In the genomic region with DNA sequence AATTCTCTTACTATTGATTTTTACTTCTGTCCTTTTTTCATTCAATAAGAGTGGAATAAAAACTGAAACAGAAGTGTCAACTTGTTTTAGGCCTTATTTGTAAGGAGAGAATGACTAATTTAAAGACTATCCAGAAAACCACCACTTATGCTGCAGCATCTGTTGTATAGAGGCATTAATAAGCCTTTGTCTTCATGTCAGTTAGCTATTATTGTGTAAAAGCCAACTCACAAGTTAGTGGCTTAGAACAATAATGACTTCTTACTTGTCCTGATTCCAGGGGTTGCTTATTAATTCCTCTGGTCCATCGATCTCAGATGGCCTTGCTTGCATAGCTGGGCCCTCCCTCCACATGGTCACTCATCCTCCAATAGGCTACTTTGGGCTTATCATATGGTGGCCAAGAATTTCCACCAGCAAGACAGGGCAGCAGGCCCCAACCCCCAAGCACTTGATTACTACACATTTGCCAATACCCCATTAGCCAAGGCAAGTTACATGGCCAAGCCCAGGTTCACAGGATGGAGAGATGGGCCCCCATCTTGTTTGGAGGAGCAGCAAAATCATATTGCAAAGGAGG, we compare ENCODE assay signal across 27 cellular contexts. TPM values are rescaled to one million over a fixed set of nuclear protein-coding genes. Genes with fewer than 3 reads are reported as not detected.
DNase-seq lines count a peak whose midpoint lies in the region; ATAC-seq and TF ChIP-seq lines count a peak whose summit lies in the region.
"Had no signal": no experiment of that assay in that cellular context is flagged by ENCODE, and none has a peak within 500 bp of the region (broad histone marks: within the 10 kb centered on the region; RNA-seq: fewer than 3 reads in every experiment).

No MANE protein-coding gene starts in this region.

- peaks cover 0 to 5% of the 10 kb centered on the region in 2 donors for H3K27me3 ChIP-seq in left lung

- no peak for TF ChIP-seq CTCF in fibroblast of the aortic adventitia (IDR thresholded peaks at IDR 0.05; ENCODE audit: insufficient read depth, low read length)
- no peak for TF ChIP-seq CTCF in lower leg skin (IDR thresholded peaks at IDR 0.05)
- no peak for TF ChIP-seq CTCF in left lung (IDR thresholded peaks at IDR 0.05)

- H3K36me3 ChIP-seq in left lung = no peaks in the 10 kb centered on the region
- H3K36me3 ChIP-seq: prostate gland had no signal

- H3K4me1 ChIP-seq in left lung = no peaks in the 10 kb centered on the region
- H3K4me1 ChIP-seq: prostate gland had no signal

- peak; percentile 37 for DNase-seq in SK-MEL-5 (ENCODE audit: low read depth, low spot score)
- DNase-seq in fibroblast of the aortic adventitia (ENCODE audit: low read depth) = peak; percentile 64
- DNase-seq in renal cortical epithelial cell (ENCODE audit: low read depth) = peak; percentile 95
- no peak for DNase-seq in activated T-helper 1 cell treated with anti-CD3 and anti-CD28 coated beads, Interleukin-12 subunit alpha, Interleukin-12 subunit beta, Interleukin-2, Interleukin-4 antibody, amounts not matched to agents 30 ng/mL and 10 ng/mL and 1 ng/mL, durations not matched to agents 14 hours and 24 hours and 36 hours (ENCODE audit: low spot score)
- DNase-seq in lower leg skin (ENCODE audit: low spot score in 2 of 2) = no peak
- no peak for DNase-seq in left lung
- DNase-seq in activated effector memory CD4-positive, alpha-beta T cell treated with Interleukin-2 at 50 U/mL for 16 hours = no peak
- DNase-seq: activated CD4-positive, alpha-beta T cell treated with anti-CD3 and anti-CD28 coated beads, Interleukin-2, amount 10 ng/mL, durations not matched to agents 7 days and 5 days; AML-193; central memory CD4-positive, alpha-beta T cell; dorsolateral prefrontal cortex; EL; erythroblast; left cardiac atrium; NCI-H187; NCI-H2227 treated with DMSO at 0.1 percent for 48 hours; NCI-H774; nephron progenitor cell; SHP77; stimulated activated CD4-positive, alpha-beta T cell treated with anti-CD3 and anti-CD28 coated beads, Interleukin-2, amount 100 ng/mL, for 48 hours; trophoblast cell had no signal

- H3K27ac ChIP-seq in left lung = no peak overlapping the region
- H3K27ac ChIP-seq: prostate gland, skin epidermis had no signal

- H3K4me3 Mint-ChIP-seq in activated T-helper 1 cell treated with anti-CD3 and anti-CD28 coated beads, Interleukin-12 subunit alpha, Interleukin-12 subunit beta, Interleukin-2, Interleukin-4 antibody, amounts not matched to agents 30 ng/mL and 10 ng/mL and 1 ng/mL, durations not matched to agents 14 hours and 24 hours and 36 hours = no peak overlapping the region
- H3K4me3 Mint-ChIP-seq: activated CD4-positive, alpha-beta T cell treated with anti-CD3 and anti-CD28 coated beads, Interleukin-2, amount 10 ng/mL, durations not matched to agents 7 days and 5 days; nephron progenitor cell; stimulated activated naive CD8-positive, alpha-beta T cell treated with anti-CD3 and anti-CD28 coated beads, Interleukin-15, Interleukin-2, amounts not matched to agents 100 ng/mL and 50 ng/mL, for 24 hours had no signal

- TF ChIP-seq POLR2A in lower leg skin (IDR thresholded peaks at IDR 0.05) = no peak

- peaks cover under 1% of the 10 kb centered on the region for H3K27me3 Mint-ChIP-seq in activated T-helper 1 cell treated with anti-CD3 and anti-CD28 coated beads, Interleukin-12 subunit alpha, Interleukin-12 subunit beta, Interleukin-2, Interleukin-4 antibody, amounts not matched to agents 30 ng/mL and 10 ng/mL and 1 ng/mL, durations not matched to agents 14 hours and 24 hours and 36 hours (ENCODE audit: insufficient read depth)

- in situ Hi-C loops in SK-MEL-5 (cut with HindIII; ENCODE audit: low pct_unique_long_range_greater_than_20kb, low sequenced_read_pairs) = no loop called here

- H3K36me3 Mint-ChIP-seq in activated T-helper 1 cell treated with anti-CD3 and anti-CD28 coated beads, Interleukin-12 subunit alpha, Interleukin-12 subunit beta, Interleukin-2, Interleukin-4 antibody, amounts not matched to agents 30 ng/mL and 10 ng/mL and 1 ng/mL, durations not matched to agents 14 hours and 24 hours and 36 hours (ENCODE audit: low read depth) = no peaks in the 10 kb centered on the region

- intact Hi-C loops in activated T-helper 1 cell treated with anti-CD3 and anti-CD28 coated beads, Interleukin-12 subunit alpha, Interleukin-12 subunit beta, Interleukin-2, Interleukin-4 antibody, amounts not matched to agents 30 ng/mL and 10 ng/mL and 1 ng/mL, durations not matched to agents 14 hours and 24 hours and 36 hours (cut with micrococcal nuclease) = no loop called here
- intact Hi-C loops in lower leg skin (cut with DNase I; ENCODE audit: low total_unique reads) = no loop called here
- intact Hi-C loops in left lung (cut with DNase I) = no loop called here

- H3K9me3 Mint-ChIP-seq in activated T-helper 1 cell treated with anti-CD3 and anti-CD28 coated beads, Interleukin-12 subunit alpha, Interleukin-12 subunit beta, Interleukin-2, Interleukin-4 antibody, amounts not matched to agents 30 ng/mL and 10 ng/mL and 1 ng/mL, durations not matched to agents 14 hours and 24 hours and 36 hours = no peaks in the 10 kb centered on the region
- H3K9me3 Mint-ChIP-seq: activated CD4-positive, alpha-beta T cell treated with anti-CD3 and anti-CD28 coated beads, Interleukin-2, amount 10 ng/mL, durations not matched to agents 7 days and 5 days; nephron progenitor cell; stimulated activated naive CD8-positive, alpha-beta T cell treated with anti-CD3 and anti-CD28 coated beads, Interleukin-15, Interleukin-2, amounts not matched to agents 100 ng/mL and 50 ng/mL, for 24 hours had no signal

- peaks cover 5% of the 10 kb centered on the region for H3K4me1 Mint-ChIP-seq in activated T-helper 1 cell treated with anti-CD3 and anti-CD28 coated beads, Interleukin-12 subunit alpha, Interleukin-12 subunit beta, Interleukin-2, Interleukin-4 antibody, amounts not matched to agents 30 ng/mL and 10 ng/mL and 1 ng/mL, durations not matched to agents 14 hours and 24 hours and 36 hours (ENCODE audit: low read depth)
- H3K4me1 Mint-ChIP-seq: nephron progenitor cell had no signal

- WGBS in lower leg skin, 2 donors = 58 to 60% methylated on average over 1 of the region's 1 CpG

- H3K27ac Mint-ChIP-seq in activated T-helper 1 cell treated with anti-CD3 and anti-CD28 coated beads, Interleukin-12 subunit alpha, Interleukin-12 subunit beta, Interleukin-2, Interleukin-4 antibody, amounts not matched to agents 30 ng/mL and 10 ng/mL and 1 ng/mL, durations not matched to agents 14 hours and 24 hours and 36 hours = no peak overlapping the region
- H3K27ac Mint-ChIP-seq: activated CD4-positive, alpha-beta T cell treated with anti-CD3 and anti-CD28 coated beads, Interleukin-2, amount 10 ng/mL, durations not matched to agents 7 days and 5 days; nephron progenitor cell; stimulated activated naive CD8-positive, alpha-beta T cell treated with anti-CD3 and anti-CD28 coated beads, Interleukin-15, Interleukin-2, amounts not matched to agents 100 ng/mL and 50 ng/mL, for 24 hours had no signal

- ATAC-seq in GM19463 (IDR thresholded peaks at IDR 0.05; ENCODE audit: unreplicated experiment) = peak; percentile 61
- ATAC-seq in left lung = no peak
- ATAC-seq: left cardiac atrium had no signal

- no peaks in the 10 kb centered on the region for H3K9me3 ChIP-seq in left lung
- H3K9me3 ChIP-seq: prostate gland had no signal

- H3K4me3 ChIP-seq in fibroblast of the aortic adventitia (ENCODE audit: low read depth, low read length) = no peak overlapping the region
- H3K4me3 ChIP-seq in lower leg skin (ENCODE audit: low read depth, poor library complexity, severe bottlenecking) = no peak overlapping the region
- no peak overlapping the region for H3K4me3 ChIP-seq in left lung
- H3K4me3 ChIP-seq: dorsolateral prefrontal cortex, prostate gland, skin epidermis had no signal

RNA-seq across cellular contexts. Expression of a gene that starts 44.5 kb away (rescaled TPM):
- 37.9 and 41.2 TPM in 2 replicates for total RNA-seq in SK-MEL-5 (2014; rRNA removed; shearing (Covaris generic))
- polyA plus RNA-seq in SK-MEL-5 (2015; cell fraction: cytosol; rRNA removed) = 23.2 and 32.3 TPM in 2 replicates
- polyA plus RNA-seq in SK-MEL-5 (2015; cell fraction: nucleus; rRNA removed) = 101 and 109 TPM in 2 replicates
- 2.3 and 26.0 TPM in 2 replicates for total RNA-seq in fibroblast of the aortic adventitia (ENCODE audit: low replicate concordance)
- total RNA-seq in renal cortical epithelial cell = 0.69 and 3.0 TPM in 2 replicates
- not detected in 2 replicates for total RNA-seq in activated T-helper 1 cell treated with anti-CD3 and anti-CD28 coated beads, Interleukin-12 subunit alpha, Interleukin-12 subunit beta, Interleukin-2, Interleukin-4 antibody, amounts not matched to agents 30 ng/mL and 10 ng/mL and 1 ng/mL, durations not matched to agents 14 hours and 24 hours and 36 hours
- total RNA-seq in lower leg skin = 1 to 10 TPM in 3 of 4 donors, under 1 TPM in 1; 0.99 to 9.6 (median 5.4) TPM
- total RNA-seq in left lung = 10 to 100 TPM in 1 of 2 donors, 1 to 10 TPM in 1; 7.7 to 22.5 TPM
- total RNA-seq: activated CD4-positive, alpha-beta T cell treated with anti-CD3 and anti-CD28 coated beads, Interleukin-2, amount 10 ng/mL, durations not matched to agents 7 days and 5 days; glomerular endothelial cell; T-helper 1 cell treated with Interleukin-12 subunit alpha and Interleukin-12 subunit beta and Interleukin-4 antibody, amounts not matched to agents 30 ng/mL and 1 ng/mL, for 36 hours had no signal

Comparison
In these comparisons a context has a peak if more than half of its experiments do, and no peak if none do; other contexts are left out.
1. DNase-seq: peak in SK-MEL-5 (single experiment), fibroblast of the aortic adventitia (single experiment) and renal cortical epithelial cell (single experiment); none in activated T-helper 1 cell treated with anti-CD3 and anti-CD28 coated beads, Interleukin-12 subunit alpha, Interleukin-12 subunit beta, Interleukin-2, Interleukin-4 antibody, amounts not matched to agents 30 ng/mL and 10 ng/mL and 1 ng/mL, durations not matched to agents 14 hours and 24 hours and 36 hours (single experiment), lower leg skin (0 of 2), left lung (0 of 2) and activated effector memory CD4-positive, alpha-beta T cell treated with Interleukin-2 at 50 U/mL for 16 hours (single experiment).